In the genomic region with DNA sequence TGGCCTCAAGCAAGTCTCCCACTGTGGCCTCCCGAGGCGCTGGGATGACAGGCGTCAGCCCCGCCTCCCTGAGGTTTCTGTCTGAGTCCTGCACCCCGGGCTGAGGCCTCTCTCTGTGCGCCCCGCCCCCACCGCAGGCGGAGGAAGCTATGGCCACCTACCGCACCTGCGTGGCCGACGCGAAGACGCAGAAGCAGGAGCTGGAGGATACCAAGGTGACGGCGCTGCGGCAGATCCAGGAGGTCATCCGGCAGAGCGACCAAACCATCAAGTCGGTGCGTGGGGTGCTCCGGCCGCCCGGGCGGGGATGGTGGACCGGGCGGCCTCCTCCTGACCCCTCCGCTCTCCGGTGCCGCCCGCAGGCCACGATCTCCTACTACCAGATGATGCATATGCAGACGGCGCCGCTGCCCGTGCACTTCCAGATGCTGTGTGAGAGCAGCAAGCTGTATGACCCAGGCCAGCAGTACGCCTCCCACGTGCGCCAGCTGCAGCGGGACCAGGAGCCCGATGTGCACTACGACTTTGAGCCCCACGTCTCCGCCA, we compare ENCODE assay signal across 13 cellular contexts. TPM values are rescaled to one million over a fixed set of nuclear protein-coding genes. Genes with fewer than 3 reads are reported as not detected.
DNase-seq lines count a peak whose midpoint lies in the region; ATAC-seq and TF ChIP-seq lines count a peak whose summit lies in the region.
"Had no signal": no experiment of that assay in that cellular context is flagged by ENCODE, and none has a peak within 500 bp of the region (broad histone marks: within the 10 kb centered on the region; RNA-seq: fewer than 3 reads in every experiment).

No MANE protein-coding gene starts in this region.

- H3K4me3 ChIP-seq in GM23338 = no peak overlapping the region
- H3K4me3 ChIP-seq: breast epithelium had no signal

- peaks cover 4% of the 10 kb centered on the region; the same call in 1 of the 2 replicates for H3K36me3 ChIP-seq in GM23338 (ENCODE audit: insufficient read depth)
- H3K36me3 ChIP-seq: breast epithelium had no signal

- peak in 1 of 2 experiments; percentile 27; a peak in 1 of 4 replicates for TF ChIP-seq CTCF in GM23338 (conservative IDR thresholded peaks at IDR 0.05; ENCODE audit: low read depth in 2 of 2)

- no peaks in the 10 kb centered on the region for H3K9me3 Mint-ChIP-seq in GM23338
- H3K9me3 Mint-ChIP-seq in activated naive CD4-positive, alpha-beta T cell treated with anti-CD3 and anti-CD28 coated beads, Interleukin-2, amount 50 U/mL, for 24 hours = no peaks in the 10 kb centered on the region

- DNase-seq in GM23338 (ENCODE audit: low spot score) (peak; percentile 61), T-helper 1 cell (peak in 3 of 5 donors; percentile 42 to 93 (median 63)), NCI-H446 (lab: John Stamatoyannopoulos, UW) (no peak), NCI-H2081 treated with DMSO at 0.1 percent for 48 hours (lab: John Stamatoyannopoulos, UW) (no peak), retina (no peak)
- DNase-seq in stimulated activated CD4-positive, alpha-beta T cell treated with anti-CD3 and anti-CD28 coated beads, Interleukin-15, amount 100 ng/mL, for 24 hours = peak; percentile 89
- DNase-seq: islet precursor cell, NCI-H2029 had no signal

- H3K79me2 ChIP-seq in GM23338 (replicated peaks; ENCODE audit: insufficient read depth) = no peaks in the 10 kb centered on the region

- H3K36me3 Mint-ChIP-seq in GM23338 (ENCODE audit: low read depth) = peaks cover 51% of the 10 kb centered on the region
- H3K36me3 Mint-ChIP-seq in activated naive CD4-positive, alpha-beta T cell treated with anti-CD3 and anti-CD28 coated beads, Interleukin-2, amount 50 U/mL, for 24 hours = peaks cover 5% of the 10 kb centered on the region

- H4K20me1 ChIP-seq in GM23338 (replicated peaks; ENCODE audit: insufficient read depth) = no peaks in the 10 kb centered on the region

- H3K27ac Mint-ChIP-seq in GM23338 = no peak overlapping the region
- peak overlapping the region; percentile 65 for H3K27ac Mint-ChIP-seq in activated naive CD4-positive, alpha-beta T cell treated with anti-CD3 and anti-CD28 coated beads, Interleukin-2, amount 50 U/mL, for 24 hours

- H3K27me3 Mint-ChIP-seq in GM23338 (ENCODE audit: insufficient read depth, low read depth, poor library complexity) = peaks cover 16% of the 10 kb centered on the region
- no peaks in the 10 kb centered on the region for H3K27me3 Mint-ChIP-seq in activated naive CD4-positive, alpha-beta T cell treated with anti-CD3 and anti-CD28 coated beads, Interleukin-2, amount 50 U/mL, for 24 hours

- H3F3A ChIP-seq in GM23338 (replicated peaks; ENCODE audit: low read depth) = peaks cover 23% of the 10 kb centered on the region

- H3K27ac ChIP-seq in GM23338 (ENCODE audit: low read depth) = no peak overlapping the region
- H3K27ac ChIP-seq: breast epithelium, C4-2B had no signal

- no peak overlapping the region for H3K4me2 ChIP-seq in GM23338

- H3K4me1 Mint-ChIP-seq in GM23338 = no peaks in the 10 kb centered on the region
- H3K4me1 Mint-ChIP-seq in activated naive CD4-positive, alpha-beta T cell treated with anti-CD3 and anti-CD28 coated beads, Interleukin-2, amount 50 U/mL, for 24 hours = peaks cover 49% of the 10 kb centered on the region

- no peaks in the 10 kb centered on the region; the same call in 1 of the 2 replicates for H3K4me1 ChIP-seq in GM23338 (ENCODE audit: insufficient read depth)
- H3K4me1 ChIP-seq: breast epithelium had no signal

- H3K27me3 ChIP-seq in GM23338 (ENCODE audit: insufficient read depth) = no peaks in the 10 kb centered on the region
- H3K27me3 ChIP-seq: breast epithelium had no signal

- no peaks in the 10 kb centered on the region for H3K9me2 ChIP-seq in GM23338 (ENCODE audit: insufficient read depth)

- ATAC-seq in GM23338 (no peak), GM21723 (IDR thresholded peaks at IDR 0.05; ENCODE audit: unreplicated experiment) (no peak)
- ATAC-seq: activated CD4-positive, CD25-positive, alpha-beta regulatory T cell treated with anti-CD3 and anti-CD28 coated beads, Interleukin-2, amount 50 U/mL, for 24 hours had no signal

- H2AFZ ChIP-seq in GM23338 = no peak overlapping the region

- no peak overlapping the region for H3K4me3 Mint-ChIP-seq in GM23338
- H3K4me3 Mint-ChIP-seq in activated naive CD4-positive, alpha-beta T cell treated with anti-CD3 and anti-CD28 coated beads, Interleukin-2, amount 50 U/mL, for 24 hours = peak overlapping the region; percentile 55

TF ChIP-seq in GM23338, 12 proteins besides CTCF, POLR2A, EP300 and RAD21 (continues in another document):
- no peak for TF ChIP-seq JUNB (IDR thresholded peaks at IDR 0.05; ENCODE audit: unreplicated experiment)
- TF ChIP-seq CREB1 (CRISPR knock-in tag; IDR thresholded peaks at IDR 0.05; ENCODE audit: low read depth) = no peak
- TF ChIP-seq POLR2AphosphoS5 (IDR thresholded peaks at IDR 0.05; ENCODE audit: low read depth) = no peak
- TF ChIP-seq EZH2 (IDR thresholded peaks at IDR 0.05; ENCODE audit: low read depth, unreplicated experiment) = no peak
- TF ChIP-seq, protein P1, sequence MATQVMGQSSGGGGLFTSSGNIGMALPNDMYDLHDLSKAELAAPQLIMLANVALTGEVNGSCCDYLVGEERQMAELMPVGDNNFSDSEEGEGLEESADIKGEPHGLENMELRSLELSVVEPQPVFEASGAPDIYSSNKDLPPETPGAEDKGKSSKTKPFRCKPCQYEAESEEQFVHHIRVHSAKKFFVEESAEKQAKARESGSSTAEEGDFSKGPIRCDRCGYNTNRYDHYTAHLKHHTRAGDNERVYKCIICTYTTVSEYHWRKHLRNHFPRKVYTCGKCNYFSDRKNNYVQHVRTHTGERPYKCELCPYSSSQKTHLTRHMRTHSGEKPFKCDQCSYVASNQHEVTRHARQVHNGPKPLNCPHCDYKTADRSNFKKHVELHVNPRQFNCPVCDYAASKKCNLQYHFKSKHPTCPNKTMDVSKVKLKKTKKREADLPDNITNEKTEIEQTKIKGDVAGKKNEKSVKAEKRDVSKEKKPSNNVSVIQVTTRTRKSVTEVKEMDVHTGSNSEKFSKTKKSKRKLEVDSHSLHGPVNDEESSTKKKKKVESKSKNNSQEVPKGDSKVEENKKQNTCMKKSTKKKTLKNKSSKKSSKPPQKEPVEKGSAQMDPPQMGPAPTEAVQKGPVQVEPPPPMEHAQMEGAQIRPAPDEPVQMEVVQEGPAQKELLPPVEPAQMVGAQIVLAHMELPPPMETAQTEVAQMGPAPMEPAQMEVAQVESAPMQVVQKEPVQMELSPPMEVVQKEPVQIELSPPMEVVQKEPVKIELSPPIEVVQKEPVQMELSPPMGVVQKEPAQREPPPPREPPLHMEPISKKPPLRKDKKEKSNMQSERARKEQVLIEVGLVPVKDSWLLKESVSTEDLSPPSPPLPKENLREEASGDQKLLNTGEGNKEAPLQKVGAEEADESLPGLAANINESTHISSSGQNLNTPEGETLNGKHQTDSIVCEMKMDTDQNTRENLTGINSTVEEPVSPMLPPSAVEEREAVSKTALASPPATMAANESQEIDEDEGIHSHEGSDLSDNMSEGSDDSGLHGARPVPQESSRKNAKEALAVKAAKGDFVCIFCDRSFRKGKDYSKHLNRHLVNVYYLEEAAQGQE (IDR thresholded peaks at IDR 0.05; ENCODE audit: unreplicated experiment) = no peak
- TF ChIP-seq, protein P2, sequence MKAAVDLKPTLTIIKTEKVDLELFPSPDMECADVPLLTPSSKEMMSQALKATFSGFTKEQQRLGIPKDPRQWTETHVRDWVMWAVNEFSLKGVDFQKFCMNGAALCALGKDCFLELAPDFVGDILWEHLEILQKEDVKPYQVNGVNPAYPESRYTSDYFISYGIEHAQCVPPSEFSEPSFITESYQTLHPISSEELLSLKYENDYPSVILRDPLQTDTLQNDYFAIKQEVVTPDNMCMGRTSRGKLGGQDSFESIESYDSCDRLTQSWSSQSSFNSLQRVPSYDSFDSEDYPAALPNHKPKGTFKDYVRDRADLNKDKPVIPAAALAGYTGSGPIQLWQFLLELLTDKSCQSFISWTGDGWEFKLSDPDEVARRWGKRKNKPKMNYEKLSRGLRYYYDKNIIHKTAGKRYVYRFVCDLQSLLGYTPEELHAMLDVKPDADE (IDR thresholded peaks at IDR 0.05) = no peak
- no peak for TF ChIP-seq NANOG (IDR thresholded peaks at IDR 0.05; ENCODE audit: borderline replicate concordance)
- no peak for TF ChIP-seq EZH2phosphoT487 (IDR thresholded peaks at IDR 0.05; ENCODE audit: unreplicated experiment)
- no peak for TF ChIP-seq ZNF114 (CRISPR knock-in tag; IDR thresholded peaks at IDR 0.05)
- no peak for TF ChIP-seq ZNF331 (CRISPR knock-in tag; IDR thresholded peaks at IDR 0.05; ENCODE audit: low read depth)
- no peak for TF ChIP-seq STAT1 (IDR thresholded peaks at IDR 0.05; ENCODE audit: unreplicated experiment)

RNA-seq across cellular contexts. Expression of gene ARHGAP45, which starts 12.7 kb away (rescaled TPM):
- 56.0 and 71.8 TPM in 2 replicates for total RNA-seq in GM23338 (2014; rRNA removed; shearing (Covaris generic))
- 24.7 and 28.3 TPM in 2 replicates for polyA plus RNA-seq in GM23338 (2016; fragmentation: Nextera tagmentation; extraction: Ambion mirVana)

RNA-seq across cellular contexts. Expression of gene POLR2E, which starts 15.5 kb away (rescaled TPM):
- 257 and 303 TPM in 2 replicates for total RNA-seq in GM23338 (2014; rRNA removed; shearing (Covaris generic))
- polyA plus RNA-seq in GM23338 (2016; fragmentation: Nextera tagmentation; extraction: Ambion mirVana) = 254 and 286 TPM in 2 replicates

RNA-seq across cellular contexts. Expression of gene GPX4, which starts 24.2 kb away (rescaled TPM):
- total RNA-seq in GM23338 (2014; rRNA removed; shearing (Covaris generic)) = 284 and 351 TPM in 2 replicates
- 543 and 573 TPM in 2 replicates for polyA plus RNA-seq in GM23338 (2016; fragmentation: Nextera tagmentation; extraction: Ambion mirVana)

RNA-seq across cellular contexts. Expression of gene ABCA7, which starts 39.7 kb away (rescaled TPM):
- total RNA-seq in GM23338 (2014; rRNA removed; shearing (Covaris generic)) = 18.1 and 22.2 TPM in 2 replicates
- 27.4 and 30.3 TPM in 2 replicates for polyA plus RNA-seq in GM23338 (2016; fragmentation: Nextera tagmentation; extraction: Ambion mirVana)

RNA-seq across cellular contexts. Expression of gene CNN2, which starts 53.2 kb away (rescaled TPM):
- 392 and 426 TPM in 2 replicates for total RNA-seq in GM23338 (2014; rRNA removed; shearing (Covaris generic))
- 314 and 330 TPM in 2 replicates for polyA plus RNA-seq in GM23338 (2016; fragmentation: Nextera tagmentation; extraction: Ambion mirVana)

Comparison
In these comparisons a context has a peak if more than half of its experiments do, and no peak if none do; other contexts are left out.
1. DNase-seq: peak in GM23338 (single experiment), T-helper 1 cell (3 of 5) and stimulated activated CD4-positive, alpha-beta T cell treated with anti-CD3 and anti-CD28 coated beads, Interleukin-15, amount 100 ng/mL, for 24 hours (single experiment); none in NCI-H446 (0 of 2), NCI-H2081 treated with DMSO at 0.1 percent for 48 hours (single experiment) and retina (single experiment).